Comparison of ENCODE assay signal across 22 cellular contexts in genomic region chr22:48077699-48078098, GRCh38.
"Had no signal": no experiment of that assay in that cellular context is flagged by ENCODE, and none has a peak within 500 bp of the region (broad histone marks: within the 10 kb centered on the region; RNA-seq: fewer than 3 reads in every experiment).

No MANE protein-coding gene starts in this region.

- H3K9me3 ChIP-seq: SK-N-SH had no signal

- ATAC-seq: Panc1, PC-3, T-cell had no signal

- H3K9ac ChIP-seq: SK-N-SH had no signal

- H3K4me2 ChIP-seq: SK-N-SH had no signal

- DNase-seq: IMR-90, Kasumi-1, KG1, MM.1S, NCI-H1092 treated with DMSO at 0.1 percent for 48 hours, NCI-H1436, NCI-H187, NCI-H2029, NCI-H2081 treated with DMSO at 0.1 percent for 48 hours, NCI-H2171, NCI-H226, NCI-H446, NCI-H510A treated with DMSO at 0.1 percent for 48 hours, NCI-H526 treated with DMSO at 0.1 percent for 48 hours, NCI-H774, PC-3, SHP77, SK-N-SH, SW 1271, T-cell had no signal

- H3K27ac ChIP-seq: RWPE1 had no signal
